Comparison of ENCODE assay signal across 25 cellular contexts in the genomic region with DNA sequence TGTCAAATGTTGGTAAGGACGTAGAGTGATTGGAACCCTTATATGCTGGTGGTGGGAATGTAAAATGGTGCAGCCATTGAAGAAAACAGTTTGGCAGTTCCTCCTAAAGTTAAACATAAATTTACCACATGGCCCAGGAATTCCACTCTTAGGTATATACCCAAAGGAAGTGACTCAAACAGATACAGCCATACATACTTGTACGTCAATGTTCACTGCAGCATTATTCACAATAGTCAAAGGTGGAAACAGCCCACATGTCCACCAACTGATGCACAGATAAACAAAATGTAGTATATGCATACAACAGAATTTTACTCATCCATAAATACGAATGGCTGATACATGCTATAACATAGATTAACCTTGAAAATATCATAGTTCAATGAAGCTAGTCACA. TPM values are rescaled to one million over a fixed set of nuclear protein-coding genes. Genes with fewer than 3 reads are reported as not detected.
DNase-seq lines count a peak whose midpoint lies in the region; ATAC-seq lines count a peak whose summit lies in the region.
"Had no signal": no experiment of that assay in that cellular context is flagged by ENCODE, and none has a peak within 500 bp of the region (broad histone marks: within the 10 kb centered on the region; RNA-seq: fewer than 3 reads in every experiment).

No MANE protein-coding gene starts in this region.

- peaks cover 30% of the 10 kb centered on the region for H3K4me1 Mint-ChIP-seq in activated CD4-positive, alpha-beta T cell treated with anti-CD3 and anti-CD28 coated beads for 36 hours
- H3K4me1 Mint-ChIP-seq in CD4-positive, alpha-beta memory T cell: peaks cover 26 to 66% (median 37%) of the 10 kb centered on the region in 4 donors
- H3K4me1 Mint-ChIP-seq: CD14-positive monocyte had no signal

- peak overlapping the region; percentile 4 for H3K27ac ChIP-seq in epithelial cell of prostate
- no peak overlapping the region for H3K27ac ChIP-seq in CD4-positive, alpha-beta memory T cell (ENCODE audit: low read depth, low read length)
- H3K27ac ChIP-seq: SJCRH30 had no signal

- H3K27me3 Mint-ChIP-seq in activated CD4-positive, alpha-beta T cell treated with anti-CD3 and anti-CD28 coated beads for 36 hours: no peaks in the 10 kb centered on the region
- H3K27me3 Mint-ChIP-seq in CD4-positive, alpha-beta memory T cell: no peaks in the 10 kb centered on the region
- H3K27me3 Mint-ChIP-seq: IgD-negative memory B cell had no signal

- ATAC-seq in activated CD4-positive, alpha-beta T cell treated with anti-CD3 and anti-CD28 coated beads for 36 hours: peak; percentile 53
- ATAC-seq: HCT116, SK-N-SH treated with all-trans-retinoic acid at 6 μM for 48 hours had no signal

- POLR2A ChIA-PET in activated CD4-positive, alpha-beta T cell treated with anti-CD3 and anti-CD28 coated beads for 36 hours (lab: Charles Lee): no interaction called here
- POLR2A ChIA-PET in CD4-positive, alpha-beta memory T cell (lab: Charles Lee; ENCODE audit: partially characterized antibody): no interaction called here

- intact Hi-C loops in activated CD4-positive, alpha-beta T cell treated with anti-CD3 and anti-CD28 coated beads for 36 hours (cut with DNase I, micrococcal nuclease): no loop called here
- intact Hi-C loops in head of caudate nucleus (cut with DNase I): no loop called here
- intact Hi-C loops in CD4-positive, alpha-beta memory T cell (cut with micrococcal nuclease): no loop called here

- H3K4me3 ChIP-seq in CD4-positive, alpha-beta memory T cell (ENCODE audit: low read length in 2 of 2): no peak overlapping the region
- H3K4me3 ChIP-seq: SJCRH30 had no signal

- no peak overlapping the region for H3K27ac Mint-ChIP-seq in activated CD4-positive, alpha-beta T cell treated with anti-CD3 and anti-CD28 coated beads for 36 hours
- no peak overlapping the region for H3K27ac Mint-ChIP-seq in CD4-positive, alpha-beta memory T cell
- H3K27ac Mint-ChIP-seq: CD14-positive monocyte, IgD-negative memory B cell had no signal

- peaks cover 40% of the 10 kb centered on the region for H3K9me3 Mint-ChIP-seq in activated CD4-positive, alpha-beta T cell treated with anti-CD3 and anti-CD28 coated beads for 36 hours (ENCODE audit: low read depth)
- peaks cover 2 to 34% (median 21%) of the 10 kb centered on the region in 8 donors for H3K9me3 Mint-ChIP-seq in CD4-positive, alpha-beta memory T cell

- H3K9me3 ChIP-seq in CD4-positive, alpha-beta memory T cell (ENCODE audit: control insufficient read depth in 1 of 2, low read length in 2 of 2): no peaks in the 10 kb centered on the region
- H3K9me3 ChIP-seq: BE2C, SJCRH30 had no signal

- H3K27me3 ChIP-seq in CD4-positive, alpha-beta memory T cell (ENCODE audit: insufficient read depth, low read length): no peaks in the 10 kb centered on the region
- H3K27me3 ChIP-seq: BE2C, SJCRH30 had no signal

- DNase-seq in activated CD4-positive, alpha-beta T cell treated with anti-CD3 and anti-CD28 coated beads for 36 hours: no peak
- DNase-seq in activated CD4-positive, alpha-beta T cell treated with anti-CD3 and anti-CD28 coated beads, Interleukin-2, amount 50 U/mL, for 4 hours: no peak
- peak; percentile 2 for DNase-seq in EL
- peak; percentile 19 for DNase-seq in NCI-H226
- no peak for DNase-seq in epithelial cell of prostate (ENCODE audit: low read depth, low spot score)
- no peak for DNase-seq in head of caudate nucleus
- DNase-seq in CD4-positive, alpha-beta memory T cell: no peak
- DNase-seq in mucosa of gallbladder (ENCODE audit: low spot score): no peak
- DNase-seq: 8988T, ACHN, BE2C, Calu3, DND-41, NCI-H1092, NCI-H1417 treated with DMSO at 0.1 percent for 48 hours, NCI-H1694 treated with DMSO at 0.1 percent for 48 hours, NCI-H2081, NCI-H2227 treated with DMSO at 0.1 percent for 48 hours, NCI-H510A, NCI-H69, SJCRH30 had no signal

- H3K4me1 ChIP-seq in CD4-positive, alpha-beta memory T cell (ENCODE audit: insufficient read depth, low read length): peaks cover 8% of the 10 kb centered on the region
- H3K4me1 ChIP-seq: BE2C, SJCRH30 had no signal

- H3K36me3 ChIP-seq in CD4-positive, alpha-beta memory T cell (ENCODE audit: insufficient read depth, low read length): no peaks in the 10 kb centered on the region
- H3K36me3 ChIP-seq: BE2C, SJCRH30 had no signal

- no peak overlapping the region for H3K4me3 Mint-ChIP-seq in activated CD4-positive, alpha-beta T cell treated with anti-CD3 and anti-CD28 coated beads for 36 hours
- H3K4me3 Mint-ChIP-seq in CD4-positive, alpha-beta memory T cell: no peak overlapping the region
- H3K4me3 Mint-ChIP-seq: CD14-positive monocyte, IgD-negative memory B cell had no signal

- H3K36me3 Mint-ChIP-seq in activated CD4-positive, alpha-beta T cell treated with anti-CD3 and anti-CD28 coated beads for 36 hours (ENCODE audit: low read depth): peaks cover 43% of the 10 kb centered on the region
- H3K36me3 Mint-ChIP-seq in CD4-positive, alpha-beta memory T cell: peaks cover 45 to 51% of the 10 kb centered on the region in 2 donors

- CTCF ChIA-PET in activated CD4-positive, alpha-beta T cell treated with anti-CD3 and anti-CD28 coated beads for 36 hours (lab: Charles Lee): no interaction called here
- CTCF ChIA-PET in CD4-positive, alpha-beta memory T cell (lab: Charles Lee; ENCODE audit: partially characterized antibody): no interaction called here

RNA-seq across cellular contexts. Expression of a gene that starts 13.2 kb away (rescaled TPM):
- total RNA-seq in activated CD4-positive, alpha-beta T cell treated with anti-CD3 and anti-CD28 coated beads for 36 hours: 10 to 100 TPM; 45.5 to 68.5 TPM
- 10 to 100 TPM; 62.1 to 63.0 TPM for total RNA-seq in CD4-positive, alpha-beta memory T cell
- polyA plus RNA-seq in CD4-positive, alpha-beta memory T cell: 10 to 100 TPM in 1 of 2 donors, 1 to 10 TPM in 1; 9.0 to 20.0 TPM
- total RNA-seq in mucosa of gallbladder: 50.9 TPM

Comparison
In these comparisons a context has a peak if more than half of its experiments do, and no peak if none do; other contexts are left out.
1. DNase-seq: peak in EL (single experiment) and NCI-H226 (single experiment); none in activated CD4-positive, alpha-beta T cell treated with anti-CD3 and anti-CD28 coated beads for 36 hours (single experiment), activated CD4-positive, alpha-beta T cell treated with anti-CD3 and anti-CD28 coated beads, Interleukin-2, amount 50 U/mL, for 4 hours (0 of 2), epithelial cell of prostate (single experiment), head of caudate nucleus (0 of 42), CD4-positive, alpha-beta memory T cell (0 of 5) and mucosa of gallbladder (single experiment).